Comparison of ENCODE assay signal across 22 cellular contexts in genomic region chr18:36780748-36781147, GRCh38.
"Had no signal": no experiment of that assay in that cellular context is flagged by ENCODE, and none has a peak within 500 bp of the region (broad histone marks: within the 10 kb centered on the region; RNA-seq: fewer than 3 reads in every experiment).

No MANE protein-coding gene starts in this region.

- H3K9ac ChIP-seq: parathyroid adenoma had no signal

- H3K27me3 Mint-ChIP-seq: activated CD4-positive, alpha-beta memory T cell treated with anti-CD3 and anti-CD28 coated beads for 36 hours; activated CD4-positive, alpha-beta T cell treated with anti-CD3 and anti-CD28 coated beads for 36 hours; type B pancreatic cell had no signal

- H3K4me3 Mint-ChIP-seq: activated CD4-positive, alpha-beta memory T cell treated with anti-CD3 and anti-CD28 coated beads for 36 hours; activated CD4-positive, alpha-beta T cell treated with anti-CD3 and anti-CD28 coated beads for 36 hours; activated T-helper 1 cell treated with anti-CD3 and anti-CD28 coated beads, Interleukin-12 subunit alpha, Interleukin-12 subunit beta, Interleukin-2, Interleukin-4 antibody, amounts not matched to agents 30 ng/mL and 10 ng/mL and 1 ng/mL, durations not matched to agents 14 hours and 24 hours and 36 hours; natural killer cell; type B pancreatic cell; WTC11 had no signal

- H3K4me2 ChIP-seq: smooth muscle cell had no signal

- H3K9me3 Mint-ChIP-seq: activated CD4-positive, alpha-beta memory T cell treated with anti-CD3 and anti-CD28 coated beads for 36 hours; activated naive CD4-positive, alpha-beta T cell treated with anti-CD3 and anti-CD28 coated beads, Interleukin-2, amount 50 U/mL, for 72 hours; activated T-helper 1 cell treated with anti-CD3 and anti-CD28 coated beads, Interleukin-12 subunit alpha, Interleukin-12 subunit beta, Interleukin-2, Interleukin-4 antibody, amounts not matched to agents 30 ng/mL and 10 ng/mL and 1 ng/mL, durations not matched to agents 14 hours and 24 hours and 36 hours; natural killer cell; type B pancreatic cell; WTC11 had no signal

- ATAC-seq: activated CD4-positive, alpha-beta T cell treated with anti-CD3 and anti-CD28 coated beads for 36 hours; activated naive CD4-positive, alpha-beta T cell treated with anti-CD3 and anti-CD28 coated beads, Interleukin-2, amount 50 U/mL, for 72 hours; lower lobe of right lung; natural killer cell; right lobe of liver; WTC11 had no signal

- H3K4me1 ChIP-seq: adrenal gland, parathyroid adenoma, right lobe of liver, stomach had no signal

- H3K36me3 ChIP-seq: right lobe of liver had no signal

- H3K36me3 Mint-ChIP-seq: natural killer cell, WTC11 had no signal

- H2AFZ ChIP-seq: parathyroid adenoma had no signal

- H3K4me3 ChIP-seq: adrenal gland, coronary artery, lower lobe of right lung, right lobe of liver, smooth muscle cell, stomach had no signal

- H3K79me2 ChIP-seq: parathyroid adenoma had no signal

- H3K27me3 ChIP-seq: adrenal gland, right lobe of liver, stomach had no signal

- H3K27ac Mint-ChIP-seq: activated CD4-positive, alpha-beta memory T cell treated with anti-CD3 and anti-CD28 coated beads for 36 hours; activated CD4-positive, alpha-beta T cell treated with anti-CD3 and anti-CD28 coated beads for 36 hours; activated naive CD4-positive, alpha-beta T cell treated with anti-CD3 and anti-CD28 coated beads, Interleukin-2, amount 50 U/mL, for 72 hours; activated T-helper 1 cell treated with anti-CD3 and anti-CD28 coated beads, Interleukin-12 subunit alpha, Interleukin-12 subunit beta, Interleukin-2, Interleukin-4 antibody, amounts not matched to agents 30 ng/mL and 10 ng/mL and 1 ng/mL, durations not matched to agents 14 hours and 24 hours and 36 hours; natural killer cell; type B pancreatic cell; WTC11 had no signal

- H3K9me3 ChIP-seq: adrenal gland, lower lobe of right lung, right lobe of liver, stomach had no signal

- H3K27ac ChIP-seq: adrenal gland, coronary artery, lower lobe of right lung, parathyroid adenoma, right lobe of liver, stomach had no signal

- DNase-seq: activated CD4-positive, alpha-beta memory T cell treated with anti-CD3 and anti-CD28 coated beads for 36 hours; activated CD4-positive, alpha-beta T cell treated with anti-CD3 and anti-CD28 coated beads for 36 hours; activated gamma-delta T cell treated with Interleukin-2 at 50 U/mL for 16 hours; activated T-cell treated with anti-CD3 and anti-CD28 coated beads for 4 hours; adrenal gland; caudate nucleus; foreskin melanocyte; glutamatergic neuron; hippocampal formation; islet precursor cell; lower lobe of right lung; natural killer cell; right lobe of liver; stimulated activated CD4-positive, alpha-beta T cell treated with anti-CD3 and anti-CD28 coated beads, Interleukin-4, amount 100 ng/mL, for 1 hour; stomach had no signal

- H3K4me1 Mint-ChIP-seq: activated CD4-positive, alpha-beta T cell treated with anti-CD3 and anti-CD28 coated beads for 36 hours; natural killer cell; WTC11 had no signal
